23 cellular contexts compared by ENCODE assay signal in the genomic region with DNA sequence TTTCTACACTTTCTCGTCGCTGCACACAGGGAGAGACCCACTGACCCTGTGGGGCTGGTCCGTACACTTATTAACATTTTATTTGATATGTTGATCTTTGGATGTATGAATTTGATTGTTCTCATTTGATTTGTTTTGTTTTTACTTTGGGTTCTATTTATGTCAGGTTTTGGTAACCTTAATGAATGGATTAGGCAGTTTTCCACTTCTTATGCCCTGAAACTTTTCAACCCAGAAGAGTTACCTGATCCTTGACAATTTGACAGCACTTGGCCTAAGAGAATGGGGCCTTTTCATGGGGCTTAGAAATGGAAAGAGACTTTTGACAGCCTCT. TPM values are rescaled to one million over a fixed set of nuclear protein-coding genes. Genes with fewer than 3 reads are reported as not detected.
"Had no signal": no experiment of that assay in that cellular context is flagged by ENCODE, and none has a peak within 500 bp of the region (broad histone marks: within the 10 kb centered on the region; RNA-seq: fewer than 3 reads in every experiment).

No MANE protein-coding gene starts in this region.

- H3K9me3 ChIP-seq: left lung, thoracic aorta, upper lobe of right lung had no signal

- FAIRE-seq: colon, kidney had no signal

- H3K27ac Mint-ChIP-seq: activated B cell treated with CpG ODN at 0.5 μM for 24 hours; activated CD4-positive, alpha-beta memory T cell treated with anti-CD3 and anti-CD28 coated beads, Interleukin-2, amount 10 ng/mL, durations not matched to agents 7 days and 5 days; activated CD8-positive, alpha-beta memory T cell treated with anti-CD3 and anti-CD28 coated beads, Interleukin-2, amount 10 ng/mL, durations not matched to agents 7 days and 5 days; brain had no signal

- H3K27ac ChIP-seq: dorsolateral prefrontal cortex, left lung, skin epidermis, thoracic aorta, upper lobe of right lung had no signal

- H3K4me3 ChIP-seq: dorsolateral prefrontal cortex, left lung, skin epidermis, thoracic aorta, upper lobe of right lung had no signal

- DNase-seq: activated B cell treated with CpG ODN at 0.5 μM for 24 hours; activated CD4-positive, alpha-beta memory T cell treated with anti-CD3 and anti-CD28 coated beads, Interleukin-2, amount 10 ng/mL, durations not matched to agents 7 days and 5 days; activated CD4-positive, alpha-beta T cell treated with anti-CD3 and anti-CD28 coated beads for 48 hours; activated CD8-positive, alpha-beta memory T cell treated with anti-CD3 and anti-CD28 coated beads, Interleukin-2, amount 10 ng/mL, durations not matched to agents 7 days and 5 days; activated naive CD4-positive, alpha-beta T cell; caudate nucleus; dorsolateral prefrontal cortex; foreskin melanocyte; head of caudate nucleus; kidney; left lung; stimulated activated CD4-positive, alpha-beta T cell treated with anti-CD3 and anti-CD28 coated beads, Interleukin-15, amount 100 ng/mL, for 24 hours; stimulated activated CD4-positive, alpha-beta T cell treated with anti-CD3 and anti-CD28 coated beads, Interleukin-2, amount 100 ng/mL, for 48 hours; upper lobe of right lung had no signal

- H3K36me3 ChIP-seq: left lung, thoracic aorta, upper lobe of right lung had no signal

- ATAC-seq: activated CD8-positive, alpha-beta memory T cell treated with anti-CD3 and anti-CD28 coated beads, Interleukin-2, amount 10 ng/mL, durations not matched to agents 7 days and 5 days; left lung; upper lobe of right lung had no signal

- H3K4me3 Mint-ChIP-seq: activated B cell treated with CpG ODN at 0.5 μM for 24 hours; activated CD4-positive, alpha-beta memory T cell treated with anti-CD3 and anti-CD28 coated beads, Interleukin-2, amount 10 ng/mL, durations not matched to agents 7 days and 5 days; activated CD8-positive, alpha-beta memory T cell treated with anti-CD3 and anti-CD28 coated beads, Interleukin-2, amount 10 ng/mL, durations not matched to agents 7 days and 5 days had no signal

- H3K9me3 Mint-ChIP-seq: activated B cell treated with CpG ODN at 0.5 μM for 24 hours; activated CD4-positive, alpha-beta memory T cell treated with anti-CD3 and anti-CD28 coated beads, Interleukin-2, amount 10 ng/mL, durations not matched to agents 7 days and 5 days had no signal

- H3K36me3 Mint-ChIP-seq: activated CD8-positive, alpha-beta memory T cell treated with anti-CD3 and anti-CD28 coated beads, Interleukin-2, amount 10 ng/mL, durations not matched to agents 7 days and 5 days; brain had no signal

- H3K4me1 ChIP-seq: left lung, upper lobe of right lung had no signal

RNA-seq across cellular contexts. Expression of a gene that starts 23.6 kb away (rescaled TPM):
- total RNA-seq: activated B cell treated with CpG ODN at 0.5 μM for 24 hours; activated CD4-positive, alpha-beta memory T cell treated with anti-CD3 and anti-CD28 coated beads, Interleukin-2, amount 10 ng/mL, durations not matched to agents 7 days and 5 days; activated CD8-positive, alpha-beta memory T cell treated with anti-CD3 and anti-CD28 coated beads, Interleukin-2, amount 10 ng/mL, durations not matched to agents 7 days and 5 days; dorsolateral prefrontal cortex; epithelial cell of proximal tubule; kidney; left lung; lung microvascular endothelial cell; myocyte; osteocyte; pulmonary artery endothelial cell; thoracic aorta; upper lobe of right lung had no signal

RNA-seq across cellular contexts. Expression of a gene that starts 33.7 kb away (rescaled TPM):
- total RNA-seq: activated B cell treated with CpG ODN at 0.5 μM for 24 hours; activated CD4-positive, alpha-beta memory T cell treated with anti-CD3 and anti-CD28 coated beads, Interleukin-2, amount 10 ng/mL, durations not matched to agents 7 days and 5 days; activated CD8-positive, alpha-beta memory T cell treated with anti-CD3 and anti-CD28 coated beads, Interleukin-2, amount 10 ng/mL, durations not matched to agents 7 days and 5 days; dorsolateral prefrontal cortex; epithelial cell of proximal tubule; kidney; left lung; lung microvascular endothelial cell; myocyte; osteocyte; pulmonary artery endothelial cell; thoracic aorta; upper lobe of right lung had no signal
